Comparison of ENCODE assay signal across 9 cellular contexts in genomic region chr5:74490814-74491213, GRCh38.
DNase-seq lines count a peak whose midpoint lies in the region; ATAC-seq and TF ChIP-seq lines count a peak whose summit lies in the region.
"Had no signal": no experiment of that assay in that cellular context is flagged by ENCODE, and none has a peak within 500 bp of the region (broad histone marks: within the 10 kb centered on the region; RNA-seq: fewer than 3 reads in every experiment).

No MANE protein-coding gene starts in this region.

- DNase-seq in activated CD8-positive, alpha-beta T cell treated with anti-CD3 and anti-CD28 coated beads, Interleukin-2, amount 10 ng/mL, durations not matched to agents 7 days and 5 days = no peak
- DNase-seq in AG08396 (ENCODE audit: low spot score) (no peak), SK-N-SH (no peak)
- DNase-seq: effector CD4-positive, alpha-beta T cell; substantia nigra had no signal

- H3F3A ChIP-seq in SK-N-SH (replicated peaks; ENCODE audit: insufficient read depth) = no peaks in the 10 kb centered on the region

- no peak overlapping the region for H3K27ac Mint-ChIP-seq in stimulated activated memory B cell treated with anti-CD40 and anti-IgM and Interleukin-4, amounts not matched to agents 10 μg/mL and 1 μg/mL and 100 μg/mL, for 72 hours
- no peak overlapping the region for H3K27ac Mint-ChIP-seq in activated CD8-positive, alpha-beta T cell treated with anti-CD3 and anti-CD28 coated beads, Interleukin-2, amount 10 ng/mL, durations not matched to agents 7 days and 5 days

- H3K9ac ChIP-seq in SK-N-SH = no peak overlapping the region

- no peaks in the 10 kb centered on the region for H3K9me3 ChIP-seq in SK-N-SH

- ATAC-seq in GM19043 (IDR thresholded peaks at IDR 0.05; ENCODE audit: low read depth, unreplicated experiment) (peak; percentile 94), HG02678 (IDR thresholded peaks at IDR 0.05; ENCODE audit: unreplicated experiment) (peak; percentile 98), HG03575 (IDR thresholded peaks at IDR 0.05; ENCODE audit: extremely low read depth, insufficient number of reproducible peaks, low FRiP score, unreplicated experiment) (peak; percentile 90)
- ATAC-seq in stimulated activated memory B cell treated with anti-CD40 and anti-IgM and Interleukin-4, amounts not matched to agents 10 μg/mL and 1 μg/mL and 100 μg/mL, for 72 hours = peak; percentile 96
- no peak for ATAC-seq in activated CD8-positive, alpha-beta T cell treated with anti-CD3 and anti-CD28 coated beads, Interleukin-2, amount 10 ng/mL, durations not matched to agents 7 days and 5 days

- no peak for TF ChIP-seq RAD21 in SK-N-SH (IDR thresholded peaks at IDR 0.05; ENCODE audit: low read length)

- H3K9me2 ChIP-seq in SK-N-SH = no peaks in the 10 kb centered on the region

- no peaks in the 10 kb centered on the region for H3K9me3 Mint-ChIP-seq in stimulated activated memory B cell treated with anti-CD40 and anti-IgM and Interleukin-4, amounts not matched to agents 10 μg/mL and 1 μg/mL and 100 μg/mL, for 72 hours
- no peaks in the 10 kb centered on the region for H3K9me3 Mint-ChIP-seq in activated CD8-positive, alpha-beta T cell treated with anti-CD3 and anti-CD28 coated beads, Interleukin-2, amount 10 ng/mL, durations not matched to agents 7 days and 5 days (ENCODE audit: insufficient read depth)

- H4K20me1 ChIP-seq in SK-N-SH (ENCODE audit: insufficient read depth) = no peaks in the 10 kb centered on the region

- H3K27ac ChIP-seq in SK-N-SH (ENCODE audit: low read depth in 2 of 2, low read length in 1 of 2) = no peak overlapping the region

- peaks cover 0 to 8% of the 10 kb centered on the region in 2 experiments; a peak in 2 of 4 replicates for H3K4me1 ChIP-seq in SK-N-SH (ENCODE audit: control insufficient read depth in 1 of 2, insufficient read depth in 2 of 2, low read depth in 1 of 2, low read length in 1 of 2)

- WGBS in SK-N-SH (ENCODE audit: low lambda C conversion rate) = 93% methylated on average over 3 of the region's 3 CpGs

- H3K4me1 Mint-ChIP-seq in stimulated activated memory B cell treated with anti-CD40 and anti-IgM and Interleukin-4, amounts not matched to agents 10 μg/mL and 1 μg/mL and 100 μg/mL, for 72 hours = peaks cover 22% of the 10 kb centered on the region
- H3K4me1 Mint-ChIP-seq in activated CD8-positive, alpha-beta T cell treated with anti-CD3 and anti-CD28 coated beads, Interleukin-2, amount 10 ng/mL, durations not matched to agents 7 days and 5 days (ENCODE audit: low read depth) = no peaks in the 10 kb centered on the region

- no peaks in the 10 kb centered on the region for H3K36me3 ChIP-seq in SK-N-SH (replicated peaks in 1 of 2; ENCODE audit: control insufficient read depth in 1 of 2, insufficient read depth in 2 of 2, low read length in 1 of 2)

- TF ChIP-seq CTCF in SK-N-SH (IDR thresholded peaks at IDR 0.05) = no peak

- no peaks in the 10 kb centered on the region for H3K36me3 Mint-ChIP-seq in stimulated activated memory B cell treated with anti-CD40 and anti-IgM and Interleukin-4, amounts not matched to agents 10 μg/mL and 1 μg/mL and 100 μg/mL, for 72 hours
- no peaks in the 10 kb centered on the region for H3K36me3 Mint-ChIP-seq in activated CD8-positive, alpha-beta T cell treated with anti-CD3 and anti-CD28 coated beads, Interleukin-2, amount 10 ng/mL, durations not matched to agents 7 days and 5 days (ENCODE audit: low read depth)

- H3K4me2 ChIP-seq in SK-N-SH = no peak overlapping the region

- H2AFZ ChIP-seq in SK-N-SH (ENCODE audit: low read depth) = no peak overlapping the region

- no peak overlapping the region for H3K4me3 ChIP-seq in SK-N-SH (ENCODE audit: low read depth in 2 of 2, low read length in 1 of 2)

- H3K27me3 ChIP-seq in SK-N-SH (ENCODE audit: insufficient read depth) = no peaks in the 10 kb centered on the region

- POLR2A ChIA-PET in activated CD8-positive, alpha-beta T cell treated with anti-CD3 and anti-CD28 coated beads, Interleukin-2, amount 10 ng/mL, durations not matched to agents 7 days and 5 days (lab: Charles Lee) = no interaction called here
- POLR2A ChIA-PET in SK-N-SH (lab: Yijun Ruan, JAX) = no interaction called here

- peaks cover 30% of the 10 kb centered on the region for H3K27me3 Mint-ChIP-seq in stimulated activated memory B cell treated with anti-CD40 and anti-IgM and Interleukin-4, amounts not matched to agents 10 μg/mL and 1 μg/mL and 100 μg/mL, for 72 hours
- H3K27me3 Mint-ChIP-seq in activated CD8-positive, alpha-beta T cell treated with anti-CD3 and anti-CD28 coated beads, Interleukin-2, amount 10 ng/mL, durations not matched to agents 7 days and 5 days (ENCODE audit: low read depth) = peaks cover 13% of the 10 kb centered on the region

- H3K79me2 ChIP-seq in SK-N-SH (ENCODE audit: insufficient read depth) = no peaks in the 10 kb centered on the region

- peak overlapping the region; percentile 11 for H3K4me3 Mint-ChIP-seq in stimulated activated memory B cell treated with anti-CD40 and anti-IgM and Interleukin-4, amounts not matched to agents 10 μg/mL and 1 μg/mL and 100 μg/mL, for 72 hours
- no peak overlapping the region for H3K4me3 Mint-ChIP-seq in activated CD8-positive, alpha-beta T cell treated with anti-CD3 and anti-CD28 coated beads, Interleukin-2, amount 10 ng/mL, durations not matched to agents 7 days and 5 days

- no peak for TF ChIP-seq EP300 in SK-N-SH (IDR thresholded peaks at IDR 0.05; ENCODE audit: borderline replicate concordance in 1 of 2, low read depth in 1 of 2, low read length in 1 of 2)

- CTCF ChIA-PET in activated CD8-positive, alpha-beta T cell treated with anti-CD3 and anti-CD28 coated beads, Interleukin-2, amount 10 ng/mL, durations not matched to agents 7 days and 5 days (lab: Charles Lee) = interaction anchor here (0.7 kb wide), 1 partner anchor 10 kb away, joined by 3 read pairs; no protein-coding TSS in a partner anchor
- CTCF ChIA-PET in SK-N-SH (lab: Yijun Ruan, JAX) = interaction anchor here (1.3 kb wide), 1 partner anchor 16 kb away, joined by 3 read pairs; no protein-coding TSS in a partner anchor

TF ChIP-seq in SK-N-SH, 30 proteins besides CTCF, POLR2A, EP300 and RAD21 (continues in another document):
- TF ChIP-seq USF1 (IDR thresholded peaks at IDR 0.05; ENCODE audit: borderline replicate concordance, low read depth) (no peak), IRF3 (IDR thresholded peaks at IDR 0.05; ENCODE audit: low read depth, low read length) (no peak), ZBTB33 (IDR thresholded peaks at IDR 0.05; ENCODE audit: borderline replicate concordance, low read depth) (no peak), USF2 (IDR thresholded peaks at IDR 0.05; ENCODE audit: borderline replicate concordance, low read depth, low read length) (no peak), FOXM1 (IDR thresholded peaks at IDR 0.05; ENCODE audit: low read depth) (no peak), TCF12 (IDR thresholded peaks at IDR 0.05) (no peak), MXI1 (IDR thresholded peaks at IDR 0.05; ENCODE audit: low read depth, low read length) (no peak), FOSL2 (IDR thresholded peaks at IDR 0.05; ENCODE audit: borderline replicate concordance, low read depth) (no peak), MEF2A (IDR thresholded peaks at IDR 0.05; ENCODE audit: borderline replicate concordance, low read depth) (no peak), SIN3A (IDR thresholded peaks at IDR 0.05; ENCODE audit: borderline replicate concordance, low read depth, low read length) (no peak), NFIC (IDR thresholded peaks at IDR 0.05; ENCODE audit: borderline replicate concordance) (no peak), TEAD4 (IDR thresholded peaks at IDR 0.05; ENCODE audit: borderline replicate concordance, insufficient read depth) (no peak), SMC3 (IDR thresholded peaks at IDR 0.05; ENCODE audit: low read depth, low read length) (no peak), NRF1 (IDR thresholded peaks at IDR 0.05; ENCODE audit: low read depth, low read length) (no peak), EZH2phosphoT487 (IDR thresholded peaks at IDR 0.05; ENCODE audit: borderline replicate concordance, low read depth) (no peak)
